ENCODE assay signal across 1 cellular context in the genomic region with DNA sequence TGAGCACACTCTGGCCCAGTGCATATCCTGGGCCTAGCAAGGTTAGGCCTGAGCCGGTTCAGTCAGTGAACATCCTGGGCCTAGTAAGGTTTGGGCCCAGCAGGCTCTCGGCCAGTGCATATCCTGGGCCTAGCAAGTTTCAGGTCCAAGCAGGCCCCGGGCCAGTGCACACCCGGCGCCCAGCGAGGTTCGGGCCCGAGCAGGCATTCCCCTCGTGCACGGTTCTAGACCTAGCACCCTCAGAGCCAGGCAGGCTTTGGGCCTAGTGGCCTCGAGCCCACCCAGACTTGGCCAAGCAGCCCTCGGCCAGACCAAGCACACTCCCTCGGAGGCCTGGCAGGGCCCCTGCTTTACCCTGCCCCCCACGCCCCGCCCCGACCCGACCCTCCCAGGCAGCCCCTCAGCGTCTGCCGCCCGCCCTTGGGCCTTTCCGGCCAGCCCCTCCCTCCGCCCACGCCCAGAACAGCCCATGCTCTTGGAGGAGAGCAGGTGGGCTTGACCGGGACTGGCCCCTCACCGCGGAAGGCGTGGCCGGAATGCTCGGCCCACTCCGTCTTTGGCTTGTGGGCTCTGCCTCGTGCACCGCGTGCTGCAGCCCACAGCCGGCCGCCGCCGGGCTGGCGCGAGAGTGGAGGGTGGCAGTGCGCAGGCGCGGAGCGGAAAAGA.
A peak's percentile ranks its signal among the peaks of the same experiment; 100 is the strongest.
TF ChIP-seq lines count a peak whose summit lies in the region.

CTCFL (minus strand) TSS at position 630 of the 666 bp plus-strand sequence. CDS start 935 bp downstream, outside the sequence.

TF ChIP-seq in K562, 482 proteins besides CTCF, POLR2A, EP300 and RAD21 (continued from another document and continues in another):
- TF ChIP-seq, protein P1, sequence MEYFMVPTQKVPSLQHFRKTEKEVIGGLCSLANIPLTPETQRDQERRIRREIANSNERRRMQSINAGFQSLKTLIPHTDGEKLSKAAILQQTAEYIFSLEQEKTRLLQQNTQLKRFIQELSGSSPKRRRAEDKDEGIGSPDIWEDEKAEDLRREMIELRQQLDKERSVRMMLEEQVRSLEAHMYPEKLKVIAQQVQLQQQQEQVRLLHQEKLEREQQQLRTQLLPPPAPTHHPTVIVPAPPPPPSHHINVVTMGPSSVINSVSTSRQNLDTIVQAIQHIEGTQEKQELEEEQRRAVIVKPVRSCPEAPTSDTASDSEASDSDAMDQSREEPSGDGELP (CRISPR knock-in tag; IDR thresholded peaks at IDR 0.05; ENCODE audit: borderline replicate concordance), result peak; percentile 83; the same call in 1 of the 2 replicates
- no peak for TF ChIP-seq TAF7 (tag; IDR thresholded peaks at IDR 0.05)
- no peak for TF ChIP-seq ZSCAN29 (IDR thresholded peaks at IDR 0.05)
- TF ChIP-seq CBX1 (IDR thresholded peaks at IDR 0.05; ENCODE audit: low read depth), result 0 out of 2 replicates have a peak, but pooled peaks have one; percentile 55
- no peak for TF ChIP-seq PCBP2 (IDR thresholded peaks at IDR 0.05; ENCODE audit: low read depth, low read length, poor library complexity, severe bottlenecking)
- no peak for TF ChIP-seq GATAD2A (IDR thresholded peaks at IDR 0.05)
- TF ChIP-seq ZKSCAN8 (CRISPR knock-in tag; IDR thresholded peaks at IDR 0.05), result peak; percentile 63; the same call in 1 of the 2 replicates
- no peak for TF ChIP-seq CC2D1A (IDR thresholded peaks at IDR 0.05)
- TF ChIP-seq NFIC (IDR thresholded peaks at IDR 0.05), result 0 out of 2 replicates have a peak, but pooled peaks have one; percentile 39
- TF ChIP-seq CBX2 (IDR thresholded peaks at IDR 0.05; ENCODE audit: insufficient read depth, low read length, poor library complexity, severe bottlenecking), result no peak
- peak; percentile 99 for TF ChIP-seq MGA (IDR thresholded peaks at IDR 0.05)
- no peak for TF ChIP-seq BCOR (IDR thresholded peaks at IDR 0.05)
- TF ChIP-seq TFE3 (CRISPR knock-in tag; IDR thresholded peaks at IDR 0.05), result no peak
- no peak for TF ChIP-seq ZC3H11A (IDR thresholded peaks at IDR 0.05; ENCODE audit: low read depth, low read length)
- TF ChIP-seq TEAD1 (CRISPR knock-in tag; IDR thresholded peaks at IDR 0.05), result peak in 1 of 2 experiments; percentile 35; a peak in 1 of 4 replicates
- TF ChIP-seq ZBTB1 (CRISPR knock-in tag; IDR thresholded peaks at IDR 0.05; ENCODE audit: borderline replicate concordance, low read depth), result peak; percentile 40; the same call in 1 of the 2 replicates
- TF ChIP-seq, protein P2, sequence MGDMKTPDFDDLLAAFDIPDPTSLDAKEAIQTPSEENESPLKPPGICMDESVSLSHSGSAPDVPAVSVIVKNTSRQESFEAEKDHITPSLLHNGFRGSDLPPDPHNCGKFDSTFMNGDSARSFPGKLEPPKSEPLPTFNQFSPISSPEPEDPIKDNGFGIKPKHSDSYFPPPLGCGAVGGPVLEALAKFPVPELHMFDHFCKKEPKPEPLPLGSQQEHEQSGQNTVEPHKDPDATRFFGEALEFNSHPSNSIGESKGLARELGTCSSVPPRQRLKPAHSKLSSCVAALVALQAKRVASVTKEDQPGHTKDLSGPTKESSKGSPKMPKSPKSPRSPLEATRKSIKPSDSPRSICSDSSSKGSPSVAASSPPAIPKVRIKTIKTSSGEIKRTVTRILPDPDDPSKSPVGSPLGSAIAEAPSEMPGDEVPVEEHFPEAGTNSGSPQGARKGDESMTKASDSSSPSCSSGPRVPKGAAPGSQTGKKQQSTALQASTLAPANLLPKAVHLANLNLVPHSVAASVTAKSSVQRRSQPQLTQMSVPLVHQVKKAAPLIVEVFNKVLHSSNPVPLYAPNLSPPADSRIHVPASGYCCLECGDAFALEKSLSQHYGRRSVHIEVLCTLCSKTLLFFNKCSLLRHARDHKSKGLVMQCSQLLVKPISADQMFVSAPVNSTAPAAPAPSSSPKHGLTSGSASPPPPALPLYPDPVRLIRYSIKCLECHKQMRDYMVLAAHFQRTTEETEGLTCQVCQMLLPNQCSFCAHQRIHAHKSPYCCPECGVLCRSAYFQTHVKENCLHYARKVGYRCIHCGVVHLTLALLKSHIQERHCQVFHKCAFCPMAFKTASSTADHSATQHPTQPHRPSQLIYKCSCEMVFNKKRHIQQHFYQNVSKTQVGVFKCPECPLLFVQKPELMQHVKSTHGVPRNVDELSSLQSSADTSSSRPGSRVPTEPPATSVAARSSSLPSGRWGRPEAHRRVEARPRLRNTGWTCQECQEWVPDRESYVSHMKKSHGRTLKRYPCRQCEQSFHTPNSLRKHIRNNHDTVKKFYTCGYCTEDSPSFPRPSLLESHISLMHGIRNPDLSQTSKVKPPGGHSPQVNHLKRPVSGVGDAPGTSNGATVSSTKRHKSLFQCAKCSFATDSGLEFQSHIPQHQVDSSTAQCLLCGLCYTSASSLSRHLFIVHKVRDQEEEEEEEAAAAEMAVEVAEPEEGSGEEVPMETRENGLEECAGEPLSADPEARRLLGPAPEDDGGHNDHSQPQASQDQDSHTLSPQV (IDR thresholded peaks at IDR 0.05), result peak; percentile 95
- no peak for TF ChIP-seq ESRRA (IDR thresholded peaks at IDR 0.05; ENCODE audit: borderline replicate concordance, low read depth)
- no peak for TF ChIP-seq RBM39 (optimal IDR thresholded peaks at IDR 0.05; ENCODE audit: low read depth, low read length)
- TF ChIP-seq POLR2H (tag; IDR thresholded peaks at IDR 0.05; ENCODE audit: low read depth), result no peak
- TF ChIP-seq ZNF77 (CRISPR knock-in tag; IDR thresholded peaks at IDR 0.05), result no peak
- TF ChIP-seq RFX1 (IDR thresholded peaks at IDR 0.05), result no peak
- TF ChIP-seq ESRRB (CRISPR knock-in tag; IDR thresholded peaks at IDR 0.05; ENCODE audit: borderline replicate concordance), result no peak
- TF ChIP-seq NFRKB (IDR thresholded peaks at IDR 0.05; ENCODE audit: low read depth), result peak; percentile 67; the same call in 1 of the 2 replicates
- peak; percentile 86 for TF ChIP-seq LCOR (CRISPR knock-in tag; IDR thresholded peaks at IDR 0.05)
- TF ChIP-seq ATF6 (CRISPR knock-in tag; IDR thresholded peaks at IDR 0.05), result peak; percentile 54; the same call in 1 of the 2 replicates
- TF ChIP-seq KHSRP (IDR thresholded peaks at IDR 0.05), result no peak
- TF ChIP-seq KLF6 (CRISPR knock-in tag; IDR thresholded peaks at IDR 0.05; ENCODE audit: borderline replicate concordance), result peak; percentile 47; the same call in 1 of the 2 replicates
- peak in 1 of 2 experiments; percentile 42; a peak in 2 of 4 replicates for TF ChIP-seq ZNF639 (CRISPR knock-in tag; conservative IDR thresholded peaks at IDR 0.05 in 1 of 2, IDR thresholded peaks at IDR 0.05 in 1 of 2)
- 0 out of 2 replicates have a peak, but pooled peaks have one; percentile 31 for TF ChIP-seq ZNF740 (CRISPR knock-in tag; IDR thresholded peaks at IDR 0.05)
- no peak; a peak in 1 of 4 replicates for TF ChIP-seq ZNF740 (tag; IDR thresholded peaks at IDR 0.05)
